In genomic region chr3:98817546-98817945, GRCh38 we compare ENCODE assay signal across 8 cellular contexts. TPM values are rescaled to one million over a fixed set of nuclear protein-coding genes. Genes with fewer than 3 reads are reported as not detected.
DNase-seq lines count a peak whose midpoint lies in the region; ATAC-seq, FAIRE-seq and TF ChIP-seq lines count a peak whose summit lies in the region.

No MANE protein-coding gene starts in this region.

- POLR2A ChIA-PET in A549 (lab: Yijun Ruan, JAX): interaction anchor here (0.9 to 1.6 kb wide), 2 partner anchors 84 to 176 kb away, joined by 3 to 7 read pairs; partner anchors contain the start of gene DCBLD2

- peak; percentile 70 to 79 for TF ChIP-seq RAD21 in A549 (conservative IDR thresholded peaks at IDR 0.05 in 1 of 2, IDR thresholded peaks at IDR 0.05 in 1 of 2)

- peak overlapping the region; percentile 16; the same call in 1 of the 3 replicates for H3K4me2 ChIP-seq in A549

- no peak overlapping the region for H3K4me3 ChIP-seq in A549
- H3K4me3 ChIP-seq in fibroblast of mammary gland (ENCODE audit: control insufficient read depth, low read depth, low read length): no peak overlapping the region
- H3K4me3 ChIP-seq in lower leg skin (ENCODE audit: low read depth, poor library complexity, severe bottlenecking): no peak overlapping the region

- peak; percentile 77 for FAIRE-seq in A549 (lab: Jason Lieb, UNC)

- intact Hi-C loops in lower leg skin (cut with DNase I; ENCODE audit: low total_unique reads): no loop called here

- peak overlapping the region; percentile 51 to 76; a peak in 5 of 6 replicates for H3K27ac ChIP-seq in A549

- ATAC-seq in A549 (peak; percentile 55 to 67; a peak in 5 of 6 replicates), HG02610 (IDR thresholded peaks at IDR 0.05; ENCODE audit: unreplicated experiment) (peak; percentile 78), SK-N-SH treated with all-trans-retinoic acid at 6 μM for 48 hours (peak; percentile 78), omental fat pad (ENCODE audit: low FRiP score) (peak; percentile 89)

- DNase-seq in A549 (ENCODE audit: low read depth in 1 of 2, low spot score in 1 of 2) (peak; percentile 47 to 59), MV-4-11 (lab: John Stamatoyannopoulos, UW) (peak; percentile 53), fibroblast of mammary gland (ENCODE audit: low read depth) (peak; percentile 67), omental fat pad (ENCODE audit: low spot score) (no peak), lower leg skin (ENCODE audit: low spot score in 2 of 2) (no peak)

- no peak for TF ChIP-seq POLR2A in A549 (IDR thresholded peaks at IDR 0.05; ENCODE audit: low read length)
- no peak for TF ChIP-seq POLR2A in lower leg skin (IDR thresholded peaks at IDR 0.05)

- no peak for TF ChIP-seq EP300 in A549 (IDR thresholded peaks at IDR 0.05)

- H3K4me1 ChIP-seq in A549: peaks cover 64% of the 10 kb centered on the region

- CTCF ChIA-PET in A549 (lab: Yijun Ruan, JAX): interaction anchor here (0.6 to 8.7 kb wide), 35 partner anchors 9 to 355 kb away, joined by 3 to 111 read pairs (median 4); partner anchors contain the start of gene DCBLD2

- TF ChIP-seq CTCF in A549 (IDR thresholded peaks at IDR 0.05): peak; percentile 71
- TF ChIP-seq CTCF in GM12873 (IDR thresholded peaks at IDR 0.05; ENCODE audit: insufficient read depth, low read depth, low read length, missing control alignments): peak; percentile 52
- peak; percentile 55 for TF ChIP-seq CTCF in fibroblast of mammary gland (conservative IDR thresholded peaks at IDR 0.05; ENCODE audit: control insufficient read depth, insufficient read depth, low read depth, low read length)
- TF ChIP-seq CTCF in omental fat pad (IDR thresholded peaks at IDR 0.05): peak in 1 of 3 donors; percentile 51
- no peak for TF ChIP-seq CTCF in lower leg skin (IDR thresholded peaks at IDR 0.05)

- 15% methylated on average over 1 of the region's 1 CpG for WGBS in A549 (ENCODE audit: missing lambda C conversion rate)
- 19 to 21% methylated on average over 1 of the region's 1 CpG for WGBS in lower leg skin, 2 donors

- H3K9me3 ChIP-seq in A549: no peaks in the 10 kb centered on the region

TF ChIP-seq in A549, 52 proteins besides CTCF, POLR2A, EP300 and RAD21:
- TF ChIP-seq SMC3 (IDR thresholded peaks at IDR 0.05): peak; percentile 76
- no peak for TF ChIP-seq HDAC2 (IDR thresholded peaks at IDR 0.05)

TF ChIP-seq in SK-N-SH treated with all-trans-retinoic acid at 6 μM for 48 hours, 23 proteins besides CTCF, POLR2A, EP300 and RAD21:
- no peak for TF ChIP-seq ZFP30 (CRISPR knock-in tag; IDR thresholded peaks at IDR 0.05)
- TF ChIP-seq ESRRG (CRISPR knock-in tag; IDR thresholded peaks at IDR 0.05): no peak
- TF ChIP-seq, protein P1, sequence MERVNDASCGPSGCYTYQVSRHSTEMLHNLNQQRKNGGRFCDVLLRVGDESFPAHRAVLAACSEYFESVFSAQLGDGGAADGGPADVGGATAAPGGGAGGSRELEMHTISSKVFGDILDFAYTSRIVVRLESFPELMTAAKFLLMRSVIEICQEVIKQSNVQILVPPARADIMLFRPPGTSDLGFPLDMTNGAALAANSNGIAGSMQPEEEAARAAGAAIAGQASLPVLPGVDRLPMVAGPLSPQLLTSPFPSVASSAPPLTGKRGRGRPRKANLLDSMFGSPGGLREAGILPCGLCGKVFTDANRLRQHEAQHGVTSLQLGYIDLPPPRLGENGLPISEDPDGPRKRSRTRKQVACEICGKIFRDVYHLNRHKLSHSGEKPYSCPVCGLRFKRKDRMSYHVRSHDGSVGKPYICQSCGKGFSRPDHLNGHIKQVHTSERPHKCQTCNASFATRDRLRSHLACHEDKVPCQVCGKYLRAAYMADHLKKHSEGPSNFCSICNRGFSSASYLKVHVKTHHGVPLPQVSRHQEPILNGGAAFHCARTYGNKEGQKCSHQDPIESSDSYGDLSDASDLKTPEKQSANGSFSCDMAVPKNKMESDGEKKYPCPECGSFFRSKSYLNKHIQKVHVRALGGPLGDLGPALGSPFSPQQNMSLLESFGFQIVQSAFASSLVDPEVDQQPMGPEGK (CRISPR knock-in tag; IDR thresholded peaks at IDR 0.05; ENCODE audit: borderline replicate concordance): no peak
TF ChIP-seq in SK-N-SH treated with all-trans-retinoic acid at 6 μM for 48 hours: peak in this region for 0.

RNA-seq across cellular contexts. Expression of gene ST3GAL6, which starts 54.4 kb away (rescaled TPM):
- polyA plus RNA-seq in A549 (2011; rRNA removed) (0.89 and 1.1 TPM in 2 replicates), A549 (2017; fragmentation: RNase III; extraction: RNeasy Plus Mini Kit Qiagen cat#74134 plus additional on column Dnase treatment) (0.90 to 1.4 TPM (median 0.94 TPM) in 3 replicates)
- 0.28 and 0.35 TPM in 2 replicates for polyA plus RNA-seq in A549 (2012; cell fraction: cytosol; rRNA removed)
- 0.22 and 0.42 TPM in 2 replicates for polyA plus RNA-seq in A549 (2012; cell fraction: nucleus; rRNA removed)
- polyA minus RNA-seq in A549 (2011; rRNA and poly(A)+ RNA removed): 1.3 TPM in 1 of 2 replicates, not detected in the other
- total RNA-seq in omental fat pad (10 to 100 TPM in 3 of 4 donors, 1 to 10 TPM in 1; 8.5 to 19.4 (median 16.0) TPM), lower leg skin (10 to 100 TPM; 19.2 to 40.8 (median 24.3) TPM)

Comparison
In these comparisons a context has a peak if more than half of its experiments do, and no peak if none do; other contexts are left out.
1. DNase-seq: peak in A549 (2 of 2), MV-4-11 (single experiment) and fibroblast of mammary gland (single experiment); none in omental fat pad (single experiment) and lower leg skin (0 of 2).
2. CTCF ChIP-seq: peak in A549 (single experiment), GM12873 (single experiment) and fibroblast of mammary gland (single experiment); none in lower leg skin (0 of 3).
3. Peak in every context shown above with its lines, with median percentiles within 50 percentile points of each other: ATAC-seq.